42 cellular contexts compared by ENCODE assay signal in the genomic region with DNA sequence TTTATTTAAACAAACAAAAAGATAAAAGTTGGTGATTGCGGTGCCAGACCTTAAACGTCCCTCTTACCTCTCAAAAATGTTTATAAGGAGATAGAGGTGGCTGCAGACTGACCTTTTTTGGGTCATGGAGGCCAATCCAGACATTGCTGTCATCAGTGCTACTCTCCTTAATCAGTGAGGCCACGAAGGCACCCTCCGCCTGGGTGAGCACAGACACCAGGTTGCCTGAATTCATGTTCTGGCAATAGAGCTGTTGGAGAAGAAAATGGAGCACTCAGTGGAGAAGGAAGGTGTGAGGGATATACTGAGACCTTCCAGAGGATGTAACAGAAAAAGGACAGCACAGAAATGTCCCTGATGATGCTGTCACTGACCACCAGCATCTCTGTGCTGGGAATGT. TPM values are rescaled to one million over a fixed set of nuclear protein-coding genes. Genes with fewer than 3 reads are reported as not detected.
"Had no signal": no experiment of that assay in that cellular context is flagged by ENCODE, and none has a peak within 500 bp of the region (broad histone marks: within the 10 kb centered on the region; RNA-seq: fewer than 3 reads in every experiment).

No MANE protein-coding gene starts in this region.

- H3K9me3 Mint-ChIP-seq: activated naive CD8-positive, alpha-beta T cell treated with anti-CD3 and anti-CD28 coated beads for 36 hours had no signal

- H3K4me1 ChIP-seq: adrenal gland, ascending aorta, breast epithelium had no signal

- H3K9me3 ChIP-seq: adrenal gland, ascending aorta, breast epithelium had no signal

- H3K36me3 Mint-ChIP-seq: activated naive CD4-positive, alpha-beta T cell treated with anti-CD3 and anti-CD28 coated beads, Interleukin-2, amount 10 ng/mL, durations not matched to agents 7 days and 5 days; activated naive CD4-positive, alpha-beta T cell treated with anti-CD3 and anti-CD28 coated beads, Interleukin-2, amount 50 U/mL, for 24 hours; activated naive CD8-positive, alpha-beta T cell; activated naive CD8-positive, alpha-beta T cell treated with anti-CD3 and anti-CD28 coated beads for 36 hours; activated naive CD8-positive, alpha-beta T cell treated with anti-CD3 and anti-CD28 coated beads, Interleukin-2, amount 10 ng/mL, durations not matched to agents 7 days and 5 days; brain had no signal

- ATAC-seq: activated naive CD4-positive, alpha-beta T cell treated with anti-CD3 and anti-CD28 coated beads, Interleukin-2, amount 50 U/mL, for 72 hours; activated naive CD8-positive, alpha-beta T cell treated with anti-CD3 and anti-CD28 coated beads, Interleukin-2, amount 50 U/mL, for 24 hours; activated T-cell treated with anti-CD3 and anti-CD28 coated beads, Interleukin-2, amount 50 U/mL, for 4 hours; activated T-cell treated with anti-CD3 and anti-CD28 coated beads, Interleukin-2, amount 50 U/mL, for 72 hours; activated T-helper 17 cell treated with anti-CD3 and anti-CD28 coated beads, Interleukin-2, amount 50 U/mL, for 72 hours had no signal

- H3K4me3 ChIP-seq: adrenal gland, ascending aorta, breast epithelium, cardiac muscle cell had no signal

- DNase-seq: activated effector memory CD4-positive, alpha-beta T cell treated with anti-CD3 and anti-CD28 coated beads, Interleukin-2, amount 50 U/mL, for 16 hours; activated effector memory CD4-positive, alpha-beta T cell treated with Interleukin-2 at 50 U/mL for 16 hours; activated gamma-delta T cell; activated gamma-delta T cell treated with Interleukin-2 at 50 U/mL for 16 hours; activated naive CD4-positive, alpha-beta T cell; activated naive CD4-positive, alpha-beta T cell treated with anti-CD3 and anti-CD28 coated beads for 36 hours; activated naive CD4-positive, alpha-beta T cell treated with anti-CD3 and anti-CD28 coated beads, Interleukin-2, amount 10 ng/mL, durations not matched to agents 7 days and 5 days; activated naive CD4-positive, alpha-beta T cell treated with anti-CD3 and anti-CD28 coated beads, Interleukin-2, amount 50 U/mL, for 16 hours; activated naive CD4-positive, alpha-beta T cell treated with Interleukin-2 at 50 U/mL for 16 hours; activated naive CD8-positive, alpha-beta T cell treated with anti-CD3 and anti-CD28 coated beads for 36 hours; activated naive CD8-positive, alpha-beta T cell treated with anti-CD3 and anti-CD28 coated beads, Interleukin-2, amount 10 ng/mL, durations not matched to agents 7 days and 5 days; activated naive CD8-positive, alpha-beta T cell treated with anti-CD3 and anti-CD28 coated beads, Interleukin-2, amount 50 U/mL, for 24 hours; activated T-cell treated with anti-CD3 and anti-CD28 coated beads for 4 hours; activated T-cell treated with anti-CD3 and anti-CD28 coated beads, Interleukin-2, amount 50 U/mL, for 1 hour; activated T-cell treated with anti-CD3 and anti-CD28 coated beads, Interleukin-2, amount 50 U/mL, for 24 hours; activated T-cell treated with anti-CD3 and anti-CD28 coated beads, Interleukin-2, amount 50 U/mL, for 4 hours; activated T-cell treated with anti-CD3 and anti-CD28 coated beads, Interleukin-2, amount 50 U/mL, for 48 hours; activated T-cell treated with anti-CD3 and anti-CD28 coated beads, Interleukin-2, amount 50 U/mL, for 72 hours; adrenal gland; amniotic stem cell; amygdala; anterior cingulate cortex; aorta; brain microvascular endothelial cell; caudate nucleus; central memory CD4-positive, alpha-beta T cell; cerebellar nuclear complex had no signal

- H3K4me3 Mint-ChIP-seq: activated naive CD4-positive, alpha-beta T cell treated with anti-CD3 and anti-CD28 coated beads for 36 hours; activated naive CD4-positive, alpha-beta T cell treated with anti-CD3 and anti-CD28 coated beads, Interleukin-2, amount 10 ng/mL, durations not matched to agents 7 days and 5 days; activated naive CD4-positive, alpha-beta T cell treated with anti-CD3 and anti-CD28 coated beads, Interleukin-2, amount 50 U/mL, for 24 hours; activated naive CD8-positive, alpha-beta T cell; activated naive CD8-positive, alpha-beta T cell treated with anti-CD3 and anti-CD28 coated beads for 36 hours; activated naive CD8-positive, alpha-beta T cell treated with anti-CD3 and anti-CD28 coated beads, Interleukin-2, amount 10 ng/mL, durations not matched to agents 7 days and 5 days; activated naive CD8-positive, alpha-beta T cell treated with anti-CD3 and anti-CD28 coated beads, Interleukin-2, amount 50 U/mL, for 24 hours; activated T-cell treated with anti-CD3 and anti-CD28 coated beads, Interleukin-2, amount 50 U/mL, for 24 hours; activated T-cell treated with anti-CD3 and anti-CD28 coated beads, Interleukin-2, amount 50 U/mL, for 4 hours; activated T-cell treated with anti-CD3 and anti-CD28 coated beads, Interleukin-2, amount 50 U/mL, for 72 hours; activated T-helper 1 cell treated with anti-CD3 and anti-CD28 coated beads, Interleukin-12 subunit alpha, Interleukin-12 subunit beta, Interleukin-2, Interleukin-4 antibody, amounts not matched to agents 30 ng/mL and 10 ng/mL and 1 ng/mL, durations not matched to agents 14 hours and 24 hours and 36 hours; activated T-helper 17 cell treated with anti-CD3 and anti-CD28 coated beads, Interleukin-2, amount 50 U/mL, for 72 hours; brain; central memory CD8-positive, alpha-beta T cell had no signal

- H3K27me3 Mint-ChIP-seq: activated naive CD4-positive, alpha-beta T cell treated with anti-CD3 and anti-CD28 coated beads, Interleukin-2, amount 10 ng/mL, durations not matched to agents 7 days and 5 days; activated naive CD4-positive, alpha-beta T cell treated with anti-CD3 and anti-CD28 coated beads, Interleukin-2, amount 50 U/mL, for 24 hours; activated naive CD8-positive, alpha-beta T cell; activated naive CD8-positive, alpha-beta T cell treated with anti-CD3 and anti-CD28 coated beads for 36 hours; activated naive CD8-positive, alpha-beta T cell treated with anti-CD3 and anti-CD28 coated beads, Interleukin-2, amount 10 ng/mL, durations not matched to agents 7 days and 5 days; activated naive CD8-positive, alpha-beta T cell treated with anti-CD3 and anti-CD28 coated beads, Interleukin-2, amount 50 U/mL, for 24 hours; activated T-cell treated with anti-CD3 and anti-CD28 coated beads, Interleukin-2, amount 50 U/mL, for 24 hours; activated T-helper 17 cell treated with anti-CD3 and anti-CD28 coated beads, Interleukin-2, amount 50 U/mL, for 72 hours; central memory CD8-positive, alpha-beta T cell had no signal

- H3K4me1 Mint-ChIP-seq: activated naive CD4-positive, alpha-beta T cell treated with anti-CD3 and anti-CD28 coated beads, Interleukin-2, amount 10 ng/mL, durations not matched to agents 7 days and 5 days; activated naive CD4-positive, alpha-beta T cell treated with anti-CD3 and anti-CD28 coated beads, Interleukin-2, amount 50 U/mL, for 24 hours; activated naive CD8-positive, alpha-beta T cell treated with anti-CD3 and anti-CD28 coated beads for 36 hours; activated naive CD8-positive, alpha-beta T cell treated with anti-CD3 and anti-CD28 coated beads, Interleukin-2, amount 10 ng/mL, durations not matched to agents 7 days and 5 days; activated naive CD8-positive, alpha-beta T cell treated with anti-CD3 and anti-CD28 coated beads, Interleukin-2, amount 50 U/mL, for 24 hours; activated T-helper 17 cell treated with anti-CD3 and anti-CD28 coated beads, Interleukin-2, amount 50 U/mL, for 72 hours; brain; central memory CD8-positive, alpha-beta T cell had no signal

- H3K36me3 ChIP-seq: adrenal gland, ascending aorta, brain microvascular endothelial cell, breast epithelium, cardiac muscle cell had no signal

- H3K27me3 ChIP-seq: adrenal gland, ascending aorta, brain microvascular endothelial cell, breast epithelium, cardiac muscle cell had no signal

- FAIRE-seq: astrocyte had no signal

- H3K27ac ChIP-seq: adrenal gland, ascending aorta, brain microvascular endothelial cell, breast epithelium, cardiac muscle cell had no signal

- H3K27ac Mint-ChIP-seq: activated naive CD4-positive, alpha-beta T cell treated with anti-CD3 and anti-CD28 coated beads for 36 hours; activated naive CD4-positive, alpha-beta T cell treated with anti-CD3 and anti-CD28 coated beads, Interleukin-2, amount 10 ng/mL, durations not matched to agents 7 days and 5 days; activated naive CD4-positive, alpha-beta T cell treated with anti-CD3 and anti-CD28 coated beads, Interleukin-2, amount 50 U/mL, for 24 hours; activated naive CD4-positive, alpha-beta T cell treated with anti-CD3 and anti-CD28 coated beads, Interleukin-2, amount 50 U/mL, for 72 hours; activated naive CD8-positive, alpha-beta T cell; activated naive CD8-positive, alpha-beta T cell treated with anti-CD3 and anti-CD28 coated beads for 36 hours; activated naive CD8-positive, alpha-beta T cell treated with anti-CD3 and anti-CD28 coated beads, Interleukin-2, amount 10 ng/mL, durations not matched to agents 7 days and 5 days; activated naive CD8-positive, alpha-beta T cell treated with anti-CD3 and anti-CD28 coated beads, Interleukin-2, amount 50 U/mL, for 24 hours; activated T-cell treated with anti-CD3 and anti-CD28 coated beads, Interleukin-2, amount 50 U/mL, for 24 hours; activated T-cell treated with anti-CD3 and anti-CD28 coated beads, Interleukin-2, amount 50 U/mL, for 72 hours; activated T-helper 1 cell treated with anti-CD3 and anti-CD28 coated beads, Interleukin-12 subunit alpha, Interleukin-12 subunit beta, Interleukin-2, Interleukin-4 antibody, amounts not matched to agents 30 ng/mL and 10 ng/mL and 1 ng/mL, durations not matched to agents 14 hours and 24 hours and 36 hours; activated T-helper 17 cell treated with anti-CD3 and anti-CD28 coated beads, Interleukin-2, amount 50 U/mL, for 72 hours; activated T-helper 2 cell treated with anti-CD3 and anti-CD28 coated beads, Interferon-gamma antibody, Interleukin-2, Interleukin-4, amounts not matched to agents 10 μg/mL and 5 μg/mL and 100 μg/mL, durations not matched to agents 14 hours and 24 hours and 36 hours; brain had no signal

RNA-seq across cellular contexts. Expression of a gene that starts 1.5 kb away (rescaled TPM):
- total RNA-seq: activated naive CD4-positive, alpha-beta T cell treated with anti-CD3 and anti-CD28 coated beads for 36 hours; activated naive CD4-positive, alpha-beta T cell treated with anti-CD3 and anti-CD28 coated beads, Interleukin-2, amount 50 U/mL, for 72 hours; activated naive CD8-positive, alpha-beta T cell treated with anti-CD3 and anti-CD28 coated beads for 36 hours; activated naive CD8-positive, alpha-beta T cell treated with anti-CD3 and anti-CD28 coated beads, Interleukin-2, amount 10 ng/mL, durations not matched to agents 7 days and 5 days; activated T-cell treated with anti-CD3 and anti-CD28 coated beads, Interleukin-2, amount 50 U/mL, for 72 hours; activated T-helper 1 cell treated with anti-CD3 and anti-CD28 coated beads, Interleukin-12 subunit alpha, Interleukin-12 subunit beta, Interleukin-2, Interleukin-4 antibody, amounts not matched to agents 30 ng/mL and 10 ng/mL and 1 ng/mL, durations not matched to agents 14 hours and 24 hours and 36 hours; activated T-helper 17 cell treated with anti-CD3 and anti-CD28 coated beads, Interleukin-2, amount 50 U/mL, for 72 hours; activated T-helper 2 cell treated with anti-CD3 and anti-CD28 coated beads, Interferon-gamma antibody, Interleukin-2, Interleukin-4, amounts not matched to agents 10 μg/mL and 5 μg/mL and 100 μg/mL, durations not matched to agents 14 hours and 24 hours and 36 hours; ascending aorta; astrocyte; breast epithelium; cardiac muscle cell; cardiac septum; cerebellum; chondrocyte had no signal
- polyA plus RNA-seq: cardiac muscle cell had no signal

RNA-seq across cellular contexts. Expression of a gene that starts 34.0 kb away (rescaled TPM):
- total RNA-seq: activated naive CD4-positive, alpha-beta T cell treated with anti-CD3 and anti-CD28 coated beads for 36 hours; activated naive CD4-positive, alpha-beta T cell treated with anti-CD3 and anti-CD28 coated beads, Interleukin-2, amount 50 U/mL, for 72 hours; activated naive CD8-positive, alpha-beta T cell treated with anti-CD3 and anti-CD28 coated beads for 36 hours; activated naive CD8-positive, alpha-beta T cell treated with anti-CD3 and anti-CD28 coated beads, Interleukin-2, amount 10 ng/mL, durations not matched to agents 7 days and 5 days; activated T-cell treated with anti-CD3 and anti-CD28 coated beads, Interleukin-2, amount 50 U/mL, for 72 hours; activated T-helper 1 cell treated with anti-CD3 and anti-CD28 coated beads, Interleukin-12 subunit alpha, Interleukin-12 subunit beta, Interleukin-2, Interleukin-4 antibody, amounts not matched to agents 30 ng/mL and 10 ng/mL and 1 ng/mL, durations not matched to agents 14 hours and 24 hours and 36 hours; activated T-helper 17 cell treated with anti-CD3 and anti-CD28 coated beads, Interleukin-2, amount 50 U/mL, for 72 hours; activated T-helper 2 cell treated with anti-CD3 and anti-CD28 coated beads, Interferon-gamma antibody, Interleukin-2, Interleukin-4, amounts not matched to agents 10 μg/mL and 5 μg/mL and 100 μg/mL, durations not matched to agents 14 hours and 24 hours and 36 hours; astrocyte; breast epithelium; cardiac muscle cell; cardiac septum; chondrocyte had no signal
